In the genomic region with DNA sequence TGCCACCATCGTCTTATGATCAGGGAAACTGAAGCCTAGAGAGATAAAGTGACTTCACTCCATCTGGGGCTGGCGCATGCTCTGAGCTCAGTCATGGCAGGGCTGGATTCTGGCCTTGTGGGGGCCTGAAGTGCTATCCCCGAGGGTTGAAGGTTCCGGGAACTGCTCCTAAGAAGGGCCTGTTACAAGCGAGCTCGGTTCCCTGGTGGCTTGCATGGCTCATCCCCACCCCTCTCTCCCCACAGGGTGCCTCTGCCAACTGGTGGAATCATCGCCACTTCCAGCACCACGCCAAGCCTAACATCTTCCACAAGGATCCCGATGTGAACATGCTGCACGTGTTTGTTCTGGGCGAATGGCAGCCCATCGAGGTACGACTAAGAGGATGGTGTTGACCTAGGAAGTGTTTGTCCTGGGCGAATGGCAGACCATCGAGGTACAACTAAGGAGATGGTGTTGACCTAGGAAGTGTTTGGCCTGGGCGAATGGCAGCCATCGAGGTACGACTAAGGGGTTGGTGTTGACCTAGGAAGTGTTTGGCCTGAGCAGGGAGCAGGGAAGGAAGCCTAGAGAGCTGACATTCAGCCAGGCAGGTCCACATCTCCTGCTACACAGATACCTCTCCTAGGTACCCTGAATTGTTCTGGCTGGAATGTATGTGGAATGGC, we compare ENCODE assay signal across 1 cellular context.
TF ChIP-seq lines count a peak whose summit lies in the region.

No MANE protein-coding gene starts in this region.

TF ChIP-seq in WTC11, 78 proteins besides CTCF, POLR2A, EP300 and RAD21:
- TF ChIP-seq ZNF671 (CRISPR knock-in tag; IDR thresholded peaks at IDR 0.05): no peak
- TF ChIP-seq MXD4 (CRISPR knock-in tag; IDR thresholded peaks at IDR 0.05; ENCODE audit: borderline replicate concordance): no peak
- TF ChIP-seq SMAD4 (CRISPR knock-in tag; IDR thresholded peaks at IDR 0.05): no peak
- TF ChIP-seq NFE2L1 (CRISPR knock-in tag; IDR thresholded peaks at IDR 0.05): no peak
- TF ChIP-seq ESRRA (CRISPR knock-in tag; IDR thresholded peaks at IDR 0.05; ENCODE audit: borderline replicate concordance): no peak
- no peak for TF ChIP-seq TCF7 (CRISPR knock-in tag; IDR thresholded peaks at IDR 0.05; ENCODE audit: low read depth)
- TF ChIP-seq, protein P1, sequence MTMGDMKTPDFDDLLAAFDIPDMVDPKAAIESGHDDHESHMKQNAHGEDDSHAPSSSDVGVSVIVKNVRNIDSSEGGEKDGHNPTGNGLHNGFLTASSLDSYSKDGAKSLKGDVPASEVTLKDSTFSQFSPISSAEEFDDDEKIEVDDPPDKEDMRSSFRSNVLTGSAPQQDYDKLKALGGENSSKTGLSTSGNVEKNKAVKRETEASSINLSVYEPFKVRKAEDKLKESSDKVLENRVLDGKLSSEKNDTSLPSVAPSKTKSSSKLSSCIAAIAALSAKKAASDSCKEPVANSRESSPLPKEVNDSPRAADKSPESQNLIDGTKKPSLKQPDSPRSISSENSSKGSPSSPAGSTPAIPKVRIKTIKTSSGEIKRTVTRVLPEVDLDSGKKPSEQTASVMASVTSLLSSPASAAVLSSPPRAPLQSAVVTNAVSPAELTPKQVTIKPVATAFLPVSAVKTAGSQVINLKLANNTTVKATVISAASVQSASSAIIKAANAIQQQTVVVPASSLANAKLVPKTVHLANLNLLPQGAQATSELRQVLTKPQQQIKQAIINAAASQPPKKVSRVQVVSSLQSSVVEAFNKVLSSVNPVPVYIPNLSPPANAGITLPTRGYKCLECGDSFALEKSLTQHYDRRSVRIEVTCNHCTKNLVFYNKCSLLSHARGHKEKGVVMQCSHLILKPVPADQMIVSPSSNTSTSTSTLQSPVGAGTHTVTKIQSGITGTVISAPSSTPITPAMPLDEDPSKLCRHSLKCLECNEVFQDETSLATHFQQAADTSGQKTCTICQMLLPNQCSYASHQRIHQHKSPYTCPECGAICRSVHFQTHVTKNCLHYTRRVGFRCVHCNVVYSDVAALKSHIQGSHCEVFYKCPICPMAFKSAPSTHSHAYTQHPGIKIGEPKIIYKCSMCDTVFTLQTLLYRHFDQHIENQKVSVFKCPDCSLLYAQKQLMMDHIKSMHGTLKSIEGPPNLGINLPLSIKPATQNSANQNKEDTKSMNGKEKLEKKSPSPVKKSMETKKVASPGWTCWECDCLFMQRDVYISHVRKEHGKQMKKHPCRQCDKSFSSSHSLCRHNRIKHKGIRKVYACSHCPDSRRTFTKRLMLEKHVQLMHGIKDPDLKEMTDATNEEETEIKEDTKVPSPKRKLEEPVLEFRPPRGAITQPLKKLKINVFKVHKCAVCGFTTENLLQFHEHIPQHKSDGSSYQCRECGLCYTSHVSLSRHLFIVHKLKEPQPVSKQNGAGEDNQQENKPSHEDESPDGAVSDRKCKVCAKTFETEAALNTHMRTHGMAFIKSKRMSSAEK (CRISPR knock-in tag; IDR thresholded peaks at IDR 0.05; ENCODE audit: borderline replicate concordance): no peak
- TF ChIP-seq, protein P2, sequence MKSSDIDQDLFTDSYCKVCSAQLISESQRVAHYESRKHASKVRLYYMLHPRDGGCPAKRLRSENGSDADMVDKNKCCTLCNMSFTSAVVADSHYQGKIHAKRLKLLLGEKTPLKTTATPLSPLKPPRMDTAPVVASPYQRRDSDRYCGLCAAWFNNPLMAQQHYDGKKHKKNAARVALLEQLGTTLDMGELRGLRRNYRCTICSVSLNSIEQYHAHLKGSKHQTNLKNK (CRISPR knock-in tag; IDR thresholded peaks at IDR 0.05): no peak
- no peak for TF ChIP-seq ZNF416 (CRISPR knock-in tag; IDR thresholded peaks at IDR 0.05)
- TF ChIP-seq NFYB (CRISPR knock-in tag; conservative IDR thresholded peaks at IDR 0.05; ENCODE audit: low read depth): no peak
- TF ChIP-seq, protein P3, sequence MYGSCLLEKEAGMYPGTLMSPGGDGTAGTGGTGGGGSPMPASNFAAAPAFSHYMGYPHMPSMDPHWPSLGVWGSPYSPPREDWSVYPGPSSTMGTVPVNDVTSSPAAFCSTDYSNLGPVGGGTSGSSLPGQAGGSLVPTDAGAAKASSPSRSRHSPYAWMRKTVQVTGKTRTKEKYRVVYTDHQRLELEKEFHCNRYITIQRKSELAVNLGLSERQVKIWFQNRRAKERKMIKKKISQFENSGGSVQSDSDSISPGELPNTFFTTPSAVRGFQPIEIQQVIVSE (CRISPR knock-in tag; IDR thresholded peaks at IDR 0.05; ENCODE audit: borderline replicate concordance): no peak
- TF ChIP-seq, protein P4, sequence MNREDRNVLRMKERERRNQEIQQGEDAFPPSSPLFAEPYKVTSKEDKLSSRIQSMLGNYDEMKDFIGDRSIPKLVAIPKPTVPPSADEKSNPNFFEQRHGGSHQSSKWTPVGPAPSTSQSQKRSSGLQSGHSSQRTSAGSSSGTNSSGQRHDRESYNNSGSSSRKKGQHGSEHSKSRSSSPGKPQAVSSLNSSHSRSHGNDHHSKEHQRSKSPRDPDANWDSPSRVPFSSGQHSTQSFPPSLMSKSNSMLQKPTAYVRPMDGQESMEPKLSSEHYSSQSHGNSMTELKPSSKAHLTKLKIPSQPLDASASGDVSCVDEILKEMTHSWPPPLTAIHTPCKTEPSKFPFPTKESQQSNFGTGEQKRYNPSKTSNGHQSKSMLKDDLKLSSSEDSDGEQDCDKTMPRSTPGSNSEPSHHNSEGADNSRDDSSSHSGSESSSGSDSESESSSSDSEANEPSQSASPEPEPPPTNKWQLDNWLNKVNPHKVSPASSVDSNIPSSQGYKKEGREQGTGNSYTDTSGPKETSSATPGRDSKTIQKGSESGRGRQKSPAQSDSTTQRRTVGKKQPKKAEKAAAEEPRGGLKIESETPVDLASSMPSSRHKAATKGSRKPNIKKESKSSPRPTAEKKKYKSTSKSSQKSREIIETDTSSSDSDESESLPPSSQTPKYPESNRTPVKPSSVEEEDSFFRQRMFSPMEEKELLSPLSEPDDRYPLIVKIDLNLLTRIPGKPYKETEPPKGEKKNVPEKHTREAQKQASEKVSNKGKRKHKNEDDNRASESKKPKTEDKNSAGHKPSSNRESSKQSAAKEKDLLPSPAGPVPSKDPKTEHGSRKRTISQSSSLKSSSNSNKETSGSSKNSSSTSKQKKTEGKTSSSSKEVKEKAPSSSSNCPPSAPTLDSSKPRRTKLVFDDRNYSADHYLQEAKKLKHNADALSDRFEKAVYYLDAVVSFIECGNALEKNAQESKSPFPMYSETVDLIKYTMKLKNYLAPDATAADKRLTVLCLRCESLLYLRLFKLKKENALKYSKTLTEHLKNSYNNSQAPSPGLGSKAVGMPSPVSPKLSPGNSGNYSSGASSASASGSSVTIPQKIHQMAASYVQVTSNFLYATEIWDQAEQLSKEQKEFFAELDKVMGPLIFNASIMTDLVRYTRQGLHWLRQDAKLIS (CRISPR knock-in tag; IDR thresholded peaks at IDR 0.05; ENCODE audit: borderline replicate concordance): no peak
- no peak for TF ChIP-seq JUN (CRISPR knock-in tag; IDR thresholded peaks at IDR 0.05)
